Comparison of ENCODE assay signal across 1 cellular context in genomic region chr6:20242397-20242796, GRCh38.
TF ChIP-seq lines count a peak whose summit lies in the region.

No MANE protein-coding gene starts in this region.

TF ChIP-seq in GM23338, 12 proteins besides CTCF, POLR2A, EP300 and RAD21 (continued from another document):
- TF ChIP-seq REST (IDR thresholded peaks at IDR 0.05; ENCODE audit: unreplicated experiment) (no peak), STAT1 (IDR thresholded peaks at IDR 0.05; ENCODE audit: unreplicated experiment) (no peak), NANOG (IDR thresholded peaks at IDR 0.05; ENCODE audit: borderline replicate concordance) (no peak), JUNB (IDR thresholded peaks at IDR 0.05; ENCODE audit: unreplicated experiment) (no peak), POLR2AphosphoS5 (IDR thresholded peaks at IDR 0.05; ENCODE audit: low read depth) (no peak)
- TF ChIP-seq, protein P1, sequence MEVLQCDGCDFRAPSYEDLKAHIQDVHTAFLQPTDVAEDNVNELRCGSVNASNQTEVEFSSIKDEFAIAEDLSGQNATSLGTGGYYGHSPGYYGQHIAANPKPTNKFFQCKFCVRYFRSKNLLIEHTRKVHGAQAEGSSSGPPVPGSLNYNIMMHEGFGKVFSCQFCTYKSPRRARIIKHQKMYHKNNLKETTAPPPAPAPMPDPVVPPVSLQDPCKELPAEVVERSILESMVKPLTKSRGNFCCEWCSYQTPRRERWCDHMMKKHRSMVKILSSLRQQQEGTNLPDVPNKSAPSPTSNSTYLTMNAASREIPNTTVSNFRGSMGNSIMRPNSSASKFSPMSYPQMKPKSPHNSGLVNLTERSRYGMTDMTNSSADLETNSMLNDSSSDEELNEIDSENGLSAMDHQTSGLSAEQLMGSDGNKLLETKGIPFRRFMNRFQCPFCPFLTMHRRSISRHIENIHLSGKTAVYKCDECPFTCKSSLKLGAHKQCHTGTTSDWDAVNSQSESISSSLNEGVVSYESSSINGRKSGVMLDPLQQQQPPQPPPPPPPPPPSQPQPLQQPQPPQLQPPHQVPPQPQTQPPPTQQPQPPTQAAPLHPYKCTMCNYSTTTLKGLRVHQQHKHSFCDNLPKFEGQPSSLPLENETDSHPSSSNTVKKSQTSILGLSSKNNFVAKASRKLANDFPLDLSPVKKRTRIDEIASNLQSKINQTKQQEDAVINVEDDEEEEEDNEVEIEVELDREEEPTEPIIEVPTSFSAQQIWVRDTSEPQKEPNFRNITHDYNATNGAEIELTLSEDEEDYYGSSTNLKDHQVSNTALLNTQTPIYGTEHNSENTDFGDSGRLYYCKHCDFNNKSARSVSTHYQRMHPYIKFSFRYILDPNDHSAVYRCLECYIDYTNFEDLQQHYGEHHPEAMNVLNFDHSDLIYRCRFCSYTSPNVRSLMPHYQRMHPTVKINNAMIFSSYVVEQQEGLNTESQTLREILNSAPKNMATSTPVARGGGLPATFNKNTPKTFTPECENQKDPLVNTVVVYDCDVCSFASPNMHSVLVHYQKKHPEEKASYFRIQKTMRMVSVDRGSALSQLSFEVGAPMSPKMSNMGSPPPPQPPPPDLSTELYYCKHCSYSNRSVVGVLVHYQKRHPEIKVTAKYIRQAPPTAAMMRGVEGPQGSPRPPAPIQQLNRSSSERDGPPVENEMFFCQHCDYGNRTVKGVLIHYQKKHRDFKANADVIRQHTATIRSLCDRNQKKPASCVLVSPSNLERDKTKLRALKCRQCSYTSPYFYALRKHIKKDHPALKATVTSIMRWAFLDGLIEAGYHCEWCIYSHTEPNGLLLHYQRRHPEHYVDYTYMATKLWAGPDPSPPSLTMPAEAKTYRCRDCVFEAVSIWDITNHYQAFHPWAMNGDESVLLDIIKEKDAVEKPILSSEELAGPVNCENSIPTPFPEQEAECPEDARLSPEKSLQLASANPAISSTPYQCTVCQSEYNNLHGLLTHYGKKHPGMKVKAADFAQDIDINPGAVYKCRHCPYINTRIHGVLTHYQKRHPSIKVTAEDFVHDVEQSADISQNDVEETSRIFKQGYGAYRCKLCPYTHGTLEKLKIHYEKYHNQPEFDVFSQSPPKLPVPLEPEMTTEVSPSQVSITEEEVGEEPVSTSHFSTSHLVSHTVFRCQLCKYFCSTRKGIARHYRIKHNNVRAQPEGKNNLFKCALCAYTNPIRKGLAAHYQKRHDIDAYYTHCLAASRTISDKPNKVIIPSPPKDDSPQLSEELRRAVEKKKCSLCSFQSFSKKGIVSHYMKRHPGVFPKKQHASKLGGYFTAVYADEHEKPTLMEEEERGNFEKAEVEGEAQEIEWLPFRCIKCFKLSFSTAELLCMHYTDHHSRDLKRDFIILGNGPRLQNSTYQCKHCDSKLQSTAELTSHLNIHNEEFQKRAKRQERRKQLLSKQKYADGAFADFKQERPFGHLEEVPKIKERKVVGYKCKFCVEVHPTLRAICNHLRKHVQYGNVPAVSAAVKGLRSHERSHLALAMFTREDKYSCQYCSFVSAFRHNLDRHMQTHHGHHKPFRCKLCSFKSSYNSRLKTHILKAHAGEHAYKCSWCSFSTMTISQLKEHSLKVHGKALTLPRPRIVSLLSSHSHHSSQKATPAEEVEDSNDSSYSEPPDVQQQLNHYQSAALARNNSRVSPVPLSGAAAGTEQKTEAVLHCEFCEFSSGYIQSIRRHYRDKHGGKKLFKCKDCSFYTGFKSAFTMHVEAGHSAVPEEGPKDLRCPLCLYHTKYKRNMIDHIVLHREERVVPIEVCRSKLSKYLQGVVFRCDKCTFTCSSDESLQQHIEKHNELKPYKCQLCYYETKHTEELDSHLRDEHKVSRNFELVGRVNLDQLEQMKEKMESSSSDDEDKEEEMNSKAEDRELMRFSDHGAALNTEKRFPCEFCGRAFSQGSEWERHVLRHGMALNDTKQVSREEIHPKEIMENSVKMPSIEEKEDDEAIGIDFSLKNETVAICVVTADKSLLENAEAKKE (CRISPR knock-in tag; IDR thresholded peaks at IDR 0.05): no peak
